16 cellular contexts compared by ENCODE assay signal in genomic region chr18:46324087-46324486, GRCh38.
DNase-seq lines count a peak whose midpoint lies in the region; ATAC-seq and TF ChIP-seq lines count a peak whose summit lies in the region.
"Had no signal": no experiment of that assay in that cellular context is flagged by ENCODE, and none has a peak within 500 bp of the region (broad histone marks: within the 10 kb centered on the region; RNA-seq: fewer than 3 reads in every experiment).

No MANE protein-coding gene starts in this region.

- TSS peak; percentile 27 for BruUV-seq in PC-3 (replicated peaks; lab: Mats Ljungman, UMichigan)

- TF ChIP-seq CTCF in PC-3 (conservative IDR thresholded peaks at IDR 0.05; ENCODE audit: low read depth, low read length) (no peak), hepatocyte (IDR thresholded peaks at IDR 0.05; ENCODE audit: poor library complexity) (no peak), thyroid gland (IDR thresholded peaks at IDR 0.05) (no peak)

- H3K36me3 ChIP-seq in PC-3 (ENCODE audit: low read depth, low read length) (no peaks in the 10 kb centered on the region), hepatocyte (replicated peaks; ENCODE audit: insufficient read depth, low read depth) (no peaks in the 10 kb centered on the region), thyroid gland (no peaks in the 10 kb centered on the region)
- H3K36me3 ChIP-seq: HAP-1, transverse colon had no signal

- H3K9me3 ChIP-seq in PC-3 (ENCODE audit: low read length) (no peaks in the 10 kb centered on the region), hepatocyte (ENCODE audit: low read depth) (no peaks in the 10 kb centered on the region), thyroid gland (no peaks in the 10 kb centered on the region)
- H3K9me3 ChIP-seq: HAP-1, transverse colon had no signal

- WGBS in hepatocyte (ENCODE audit: low lambda C conversion rate, missing lambda C conversion rate): 94% methylated on average over 3 of the region's 3 CpGs
- WGBS in thyroid gland, 2 donors: 68 to 72% methylated on average over 3 of the region's 3 CpGs

- H3K27ac ChIP-seq in PC-3 (ENCODE audit: low read length) (peak overlapping the region; percentile 22; the same call in 1 of the 2 replicates), hepatocyte (no peak overlapping the region), thyroid gland (peak overlapping the region; percentile 71 to 84 (median 74))
- H3K27ac ChIP-seq: transverse colon had no signal

- H2AFZ ChIP-seq in PC-3 (ENCODE audit: low read length) (no peak overlapping the region), hepatocyte (peak overlapping the region; percentile 6)

- intact Hi-C loops in PC-3 (cut with micrococcal nuclease): loop anchor here (5.0 kb wide), 1 partner anchor 143 kb away; no protein-coding TSS in a partner anchor
- intact Hi-C loops in thyroid gland (cut with DNase I): no loop called here

- no peak for TF ChIP-seq POLR2A in thyroid gland (IDR thresholded peaks at IDR 0.05)

- no peak for ATAC-seq in PC-3
- no peak for ATAC-seq in HG03135 (IDR thresholded peaks at IDR 0.05; ENCODE audit: unreplicated experiment)

- CTCF ChIA-PET in PC-3 (lab: Charles Lee): no interaction called here

- H3K79me2 ChIP-seq in PC-3 (ENCODE audit: low read length) (no peaks in the 10 kb centered on the region), hepatocyte (no peaks in the 10 kb centered on the region)

- H3K9ac ChIP-seq in PC-3 (ENCODE audit: low read length): no peak overlapping the region

- H3K27me3 ChIP-seq in PC-3 (ENCODE audit: low read length) (no peaks in the 10 kb centered on the region), hepatocyte (peaks cover 4% of the 10 kb centered on the region), thyroid gland (no peaks in the 10 kb centered on the region)
- H3K27me3 ChIP-seq: transverse colon had no signal

- H3K4me1 ChIP-seq in PC-3 (ENCODE audit: insufficient read depth, low read length) (peaks cover 53% of the 10 kb centered on the region), hepatocyte (ENCODE audit: insufficient read depth) (no peaks in the 10 kb centered on the region), thyroid gland (peaks cover 32 to 33% of the 10 kb centered on the region in 2 donors)
- H3K4me1 ChIP-seq: HAP-1, transverse colon had no signal

- DNase-seq in NOMO-1 treated with DMSO at 0.1 percent for 48 hours (lab: John Stamatoyannopoulos, UW; ENCODE audit: unreplicated experiment) (peak; percentile 38), NOMO-1 treated with dmso at 0.1 percent for 144 hours (lab: John Stamatoyannopoulos, UW; ENCODE audit: unreplicated experiment) (no peak), PC-3 (no peak), hepatocyte (ENCODE audit: low spot score) (no peak), thyroid gland (peak in 1 of 2 donors; percentile 26), NCI-H128 (lab: John Stamatoyannopoulos, UW; ENCODE audit: unreplicated experiment) (no peak), SIG-M5 (lab: John Stamatoyannopoulos, UW) (no peak)
- DNase-seq: activated naive CD4-positive, alpha-beta T cell treated with anti-CD3 and anti-CD28 coated beads for 36 hours; activated T-cell treated with anti-CD3 and anti-CD28 coated beads, Interleukin-2, amount 50 U/mL, for 24 hours; endodermal cell; natural killer cell; NCI-H1092 treated with DMSO at 0.1 percent for 48 hours; stimulated activated naive CD4-positive, alpha-beta T cell; transverse colon had no signal

- H3K9me2 ChIP-seq in PC-3 (replicated peaks; ENCODE audit: low read length) (no peaks in the 10 kb centered on the region), hepatocyte (replicated peaks; ENCODE audit: insufficient read depth) (no peaks in the 10 kb centered on the region)

- POLR2A ChIA-PET in PC-3 (lab: Charles Lee; ENCODE audit: unreplicated experiment): no interaction called here

- peak overlapping the region; percentile 31; the same call in 1 of the 2 replicates for H3K4me2 ChIP-seq in PC-3 (ENCODE audit: low read length)
- no peak overlapping the region for H3K4me2 ChIP-seq in hepatocyte

- no peaks in the 10 kb centered on the region for H3F3A ChIP-seq in PC-3 (ENCODE audit: low read length, unreplicated experiment)

- H3K4me3 ChIP-seq in PC-3 (ENCODE audit: low read length): no peak overlapping the region
- no peak overlapping the region for H3K4me3 ChIP-seq in hepatocyte
- no peak overlapping the region for H3K4me3 ChIP-seq in thyroid gland (replicated peaks in 1 of 3)
- H3K4me3 ChIP-seq: HAP-1, transverse colon had no signal

- no peaks in the 10 kb centered on the region for H4K20me1 ChIP-seq in PC-3 (ENCODE audit: low read length)
- H4K20me1 ChIP-seq in hepatocyte (ENCODE audit: insufficient read depth, poor library complexity, severe bottlenecking): no peaks in the 10 kb centered on the region
